11 cellular contexts compared by ENCODE assay signal in the genomic region with DNA sequence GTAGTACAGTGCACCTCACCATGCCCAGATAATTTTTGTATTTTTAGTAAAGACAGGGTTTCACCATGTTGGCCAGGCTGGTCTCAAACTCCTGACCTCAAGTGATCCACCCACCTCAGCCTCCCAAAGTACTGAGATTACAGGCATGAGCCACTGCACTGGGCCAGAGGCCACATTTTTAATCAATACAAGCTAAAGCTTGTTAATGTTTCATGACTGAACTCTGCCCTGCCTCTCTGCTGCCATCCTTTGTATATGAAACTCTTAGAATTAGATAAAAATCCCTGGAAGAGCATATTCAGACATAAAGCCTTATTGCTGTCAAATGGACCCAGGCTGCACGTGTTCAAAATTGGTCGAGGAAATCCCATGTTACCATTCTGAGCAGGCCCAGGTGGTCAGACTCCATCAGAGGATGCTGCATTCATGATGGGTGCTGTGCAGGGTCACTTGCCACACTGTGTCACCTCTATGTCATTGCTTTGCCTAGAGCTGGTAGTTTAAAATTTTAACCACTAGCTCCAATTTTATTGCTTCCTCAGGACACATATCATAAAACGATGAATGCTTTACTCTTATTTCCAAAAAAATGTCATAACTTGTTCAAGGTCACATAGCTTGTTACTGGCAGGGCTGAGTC. TPM values are rescaled to one million over a fixed set of nuclear protein-coding genes. Genes with fewer than 3 reads are reported as not detected.
DNase-seq lines count a peak whose midpoint lies in the region; TF ChIP-seq lines count a peak whose summit lies in the region.
"Had no signal": no experiment of that assay in that cellular context is flagged by ENCODE, and none has a peak within 500 bp of the region (broad histone marks: within the 10 kb centered on the region; RNA-seq: fewer than 3 reads in every experiment).

No MANE protein-coding gene starts in this region.

- H3K9me3 ChIP-seq in MG63 (no peaks in the 10 kb centered on the region), liver (ENCODE audit: control insufficient read depth in 4 of 4, low read length in 3 of 4) (no peaks in the 10 kb centered on the region), osteoblast (ENCODE audit: low read depth, low read length) (no peaks in the 10 kb centered on the region)

- no peaks in the 10 kb centered on the region for H3K36me3 ChIP-seq in MG63
- H3K36me3 ChIP-seq in liver (ENCODE audit: control insufficient read depth in 4 of 4, insufficient read depth in 3 of 4, low read depth in 1 of 4, low read length in 3 of 4) = no peaks in the 10 kb centered on the region
- no peaks in the 10 kb centered on the region for H3K36me3 ChIP-seq in osteoblast (ENCODE audit: insufficient read depth, low read length)

- no peak overlapping the region for H3K9ac ChIP-seq in liver (ENCODE audit: low read depth in 1 of 2, low read length in 2 of 2)

- 49% methylated on average over 3 of the region's 3 CpGs for WGBS in liver

- peak overlapping the region in 1 of 2 donors; percentile 38 for H3K27ac ChIP-seq in liver (ENCODE audit: low read depth in 1 of 2, low read length in 2 of 2)
- no peak overlapping the region for H3K27ac ChIP-seq in osteoblast (ENCODE audit: low read depth, low read length)

- H3K4me3 ChIP-seq in MG63 (no peak overlapping the region), fibroblast of mammary gland (ENCODE audit: control insufficient read depth, low read depth, low read length) (no peak overlapping the region), liver (ENCODE audit: low read depth in 1 of 3, low read length in 3 of 3) (no peak overlapping the region), osteoblast (ENCODE audit: insufficient read depth, low read length) (no peak overlapping the region)
- H3K4me3 ChIP-seq: K562 had no signal

- no peaks in the 10 kb centered on the region for H3K79me2 ChIP-seq in osteoblast (ENCODE audit: insufficient read depth, low read length)

- no peak overlapping the region for H3K4me2 ChIP-seq in osteoblast (ENCODE audit: insufficient read depth, low read length)

- in situ Hi-C loops in GM13977 (cut with MboI; ENCODE audit: low pct_unique_long_range_greater_than_20kb, low sequenced_read_pairs, unreplicated experiment) = no loop called here

- peak; percentile 33 to 58 for TF ChIP-seq RAD21 in liver (IDR thresholded peaks at IDR 0.05)

- peak; percentile 61 for DNase-seq in MG63
- DNase-seq in fibroblast of mammary gland (ENCODE audit: low read depth) = peak; percentile 40
- DNase-seq in stromal cell of bone marrow (ENCODE audit: low read depth) = peak; percentile 24
- DNase-seq in GM13977 (ENCODE audit: low spot score) = no peak
- no peak for DNase-seq in osteoblast (ENCODE audit: insufficient read length, low spot score, missing footprints)
- DNase-seq in COLO829 (ENCODE audit: low spot score) = no peak
- DNase-seq: MV-4-11, NCI-H1694 treated with DMSO at 0.1 percent for 48 hours had no signal

- no peak overlapping the region for H2AFZ ChIP-seq in osteoblast (ENCODE audit: low read length)

- H3K4me1 ChIP-seq in liver (ENCODE audit: control insufficient read depth in 4 of 4, insufficient read depth in 4 of 4, low read length in 3 of 4) (peaks cover 6 to 15% (median 13%) of the 10 kb centered on the region in 4 donors), osteoblast (ENCODE audit: insufficient read depth, low read length) (peaks cover 17% of the 10 kb centered on the region)

- H3K27me3 ChIP-seq in MG63 (no peaks in the 10 kb centered on the region), liver (ENCODE audit: control insufficient read depth in 4 of 4, insufficient read depth in 4 of 4, low read length in 3 of 4) (no peaks in the 10 kb centered on the region), osteoblast (ENCODE audit: insufficient read depth, low read length) (no peaks in the 10 kb centered on the region)

- H4K20me1 ChIP-seq in osteoblast (ENCODE audit: insufficient read depth, low read length) = no peaks in the 10 kb centered on the region

- TF ChIP-seq CTCF in fibroblast of mammary gland (conservative IDR thresholded peaks at IDR 0.05; ENCODE audit: control insufficient read depth, insufficient read depth, low read depth, low read length) (no peak), liver (IDR thresholded peaks at IDR 0.05; ENCODE audit: low read depth, low read length, missing input control) (no peak), GM13977 (IDR thresholded peaks at IDR 0.05; ENCODE audit: extremely low read depth, insufficient read depth, missing control alignments) (no peak), osteoblast (IDR thresholded peaks at IDR 0.05; ENCODE audit: extremely low read depth, low read depth, low read length) (no peak)

TF ChIP-seq in liver, 16 proteins besides CTCF, POLR2A, EP300 and RAD21:
- TF ChIP-seq HNF4G (IDR thresholded peaks at IDR 0.05) (peak; percentile 36), FOXA1 (IDR thresholded peaks at IDR 0.05) (peak; percentile 13), HNF4A (conservative IDR thresholded peaks at IDR 0.05) (peak; percentile 70 to 83), TAF1 (conservative IDR thresholded peaks at IDR 0.05) (no peak), YY1 (IDR thresholded peaks at IDR 0.05) (peak; percentile 70), GABPA (IDR thresholded peaks at IDR 0.05 in 1 of 2, conservative IDR thresholded peaks at IDR 0.05 in 1 of 2) (no peak), RXRA (IDR thresholded peaks at IDR 0.05) (peak; percentile 75 to 91), FOXA2 (IDR thresholded peaks at IDR 0.05) (no peak), JUND (IDR thresholded peaks at IDR 0.05) (peak in 1 of 2 donors; percentile 59), NR2F2 (IDR thresholded peaks at IDR 0.05) (peak; percentile 35), SP1 (IDR thresholded peaks at IDR 0.05) (peak; percentile 73), EGR1 (IDR thresholded peaks at IDR 0.05; ENCODE audit: low read depth in 2 of 2) (peak in 1 of 2 donors; percentile 43)
- TF ChIP-seq, protein P1, sequence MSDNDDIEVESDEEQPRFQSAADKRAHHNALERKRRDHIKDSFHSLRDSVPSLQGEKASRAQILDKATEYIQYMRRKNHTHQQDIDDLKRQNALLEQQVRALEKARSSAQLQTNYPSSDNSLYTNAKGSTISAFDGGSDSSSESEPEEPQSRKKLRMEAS (IDR thresholded peaks at IDR 0.05) = peak; percentile 32
- TF ChIP-seq, protein P2, sequence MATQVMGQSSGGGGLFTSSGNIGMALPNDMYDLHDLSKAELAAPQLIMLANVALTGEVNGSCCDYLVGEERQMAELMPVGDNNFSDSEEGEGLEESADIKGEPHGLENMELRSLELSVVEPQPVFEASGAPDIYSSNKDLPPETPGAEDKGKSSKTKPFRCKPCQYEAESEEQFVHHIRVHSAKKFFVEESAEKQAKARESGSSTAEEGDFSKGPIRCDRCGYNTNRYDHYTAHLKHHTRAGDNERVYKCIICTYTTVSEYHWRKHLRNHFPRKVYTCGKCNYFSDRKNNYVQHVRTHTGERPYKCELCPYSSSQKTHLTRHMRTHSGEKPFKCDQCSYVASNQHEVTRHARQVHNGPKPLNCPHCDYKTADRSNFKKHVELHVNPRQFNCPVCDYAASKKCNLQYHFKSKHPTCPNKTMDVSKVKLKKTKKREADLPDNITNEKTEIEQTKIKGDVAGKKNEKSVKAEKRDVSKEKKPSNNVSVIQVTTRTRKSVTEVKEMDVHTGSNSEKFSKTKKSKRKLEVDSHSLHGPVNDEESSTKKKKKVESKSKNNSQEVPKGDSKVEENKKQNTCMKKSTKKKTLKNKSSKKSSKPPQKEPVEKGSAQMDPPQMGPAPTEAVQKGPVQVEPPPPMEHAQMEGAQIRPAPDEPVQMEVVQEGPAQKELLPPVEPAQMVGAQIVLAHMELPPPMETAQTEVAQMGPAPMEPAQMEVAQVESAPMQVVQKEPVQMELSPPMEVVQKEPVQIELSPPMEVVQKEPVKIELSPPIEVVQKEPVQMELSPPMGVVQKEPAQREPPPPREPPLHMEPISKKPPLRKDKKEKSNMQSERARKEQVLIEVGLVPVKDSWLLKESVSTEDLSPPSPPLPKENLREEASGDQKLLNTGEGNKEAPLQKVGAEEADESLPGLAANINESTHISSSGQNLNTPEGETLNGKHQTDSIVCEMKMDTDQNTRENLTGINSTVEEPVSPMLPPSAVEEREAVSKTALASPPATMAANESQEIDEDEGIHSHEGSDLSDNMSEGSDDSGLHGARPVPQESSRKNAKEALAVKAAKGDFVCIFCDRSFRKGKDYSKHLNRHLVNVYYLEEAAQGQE (IDR thresholded peaks at IDR 0.05) = no peak
- TF ChIP-seq, protein P3, sequence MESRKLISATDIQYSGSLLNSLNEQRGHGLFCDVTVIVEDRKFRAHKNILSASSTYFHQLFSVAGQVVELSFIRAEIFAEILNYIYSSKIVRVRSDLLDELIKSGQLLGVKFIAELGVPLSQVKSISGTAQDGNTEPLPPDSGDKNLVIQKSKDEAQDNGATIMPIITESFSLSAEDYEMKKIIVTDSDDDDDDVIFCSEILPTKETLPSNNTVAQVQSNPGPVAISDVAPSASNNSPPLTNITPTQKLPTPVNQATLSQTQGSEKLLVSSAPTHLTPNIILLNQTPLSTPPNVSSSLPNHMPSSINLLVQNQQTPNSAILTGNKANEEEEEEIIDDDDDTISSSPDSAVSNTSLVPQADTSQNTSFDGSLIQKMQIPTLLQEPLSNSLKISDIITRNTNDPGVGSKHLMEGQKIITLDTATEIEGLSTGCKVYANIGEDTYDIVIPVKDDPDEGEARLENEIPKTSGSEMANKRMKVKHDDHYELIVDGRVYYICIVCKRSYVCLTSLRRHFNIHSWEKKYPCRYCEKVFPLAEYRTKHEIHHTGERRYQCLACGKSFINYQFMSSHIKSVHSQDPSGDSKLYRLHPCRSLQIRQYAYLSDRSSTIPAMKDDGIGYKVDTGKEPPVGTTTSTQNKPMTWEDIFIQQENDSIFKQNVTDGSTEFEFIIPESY (IDR thresholded peaks at IDR 0.05) = no peak
- TF ChIP-seq, protein P4, sequence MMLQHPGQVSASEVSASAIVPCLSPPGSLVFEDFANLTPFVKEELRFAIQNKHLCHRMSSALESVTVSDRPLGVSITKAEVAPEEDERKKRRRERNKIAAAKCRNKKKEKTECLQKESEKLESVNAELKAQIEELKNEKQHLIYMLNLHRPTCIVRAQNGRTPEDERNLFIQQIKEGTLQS (IDR thresholded peaks at IDR 0.05) = no peak

RNA-seq across cellular contexts. Expression of a gene that starts 45.2 kb away (rescaled TPM):
- 7.4 and 16.5 TPM in 2 replicates for total RNA-seq in MG63 (2014; rRNA removed; shearing (Covaris generic); ENCODE audit: low replicate concordance)
- 1 to 10 TPM; 3.0 to 3.4 TPM for total RNA-seq in liver
- polyA plus RNA-seq in liver = 1 to 10 TPM; 1.5 TPM
- total RNA-seq in osteoblast = 6.2 and 9.8 TPM in 2 replicates
- total RNA-seq: NCI-H460 had no signal

Comparison
In these comparisons a context has a peak if more than half of its experiments do, and no peak if none do; other contexts are left out.
1. DNase-seq: peak in MG63 (single experiment), fibroblast of mammary gland (single experiment) and stromal cell of bone marrow (single experiment); none in GM13977 (single experiment), osteoblast (single experiment) and COLO829 (single experiment).